In genomic region chr12:48925218-48925871, GRCh38 we compare ENCODE assay signal across 7 cellular contexts. TPM values are rescaled to one million over a fixed set of nuclear protein-coding genes. Genes with fewer than 3 reads are reported as not detected.
DNase-seq lines count a peak whose midpoint lies in the region; ATAC-seq and TF ChIP-seq lines count a peak whose summit lies in the region.

Gene FKBP11 (minus strand): TSS chr12:48925492. CDS start chr12:48925428, 64 bp downstream.

- no peaks in the 10 kb centered on the region for H3K27me3 ChIP-seq in iPS-18a (ENCODE audit: control insufficient read depth, insufficient read depth, low read length)

- ATAC-seq in GM18907 (IDR thresholded peaks at IDR 0.05; ENCODE audit: unreplicated experiment) (peak; percentile 72), HG03066 (IDR thresholded peaks at IDR 0.05; ENCODE audit: low read depth, unreplicated experiment) (peak; percentile 62)

- intact Hi-C loops in T-helper 1 cell treated with Interleukin-12 subunit alpha and Interleukin-12 subunit beta and Interleukin-4 antibody, amounts not matched to agents 30 ng/mL and 1 ng/mL, for 36 hours (cut with micrococcal nuclease), result loop anchor here (1.0 to 2.0 kb wide), 3 partner anchors 21 to 63 kb away; partner anchors contain the start of gene ARF3

- H3K9ac ChIP-seq in iPS-18a (ENCODE audit: low read length), result peak within 1 kb of the TSS; percentile 62

- no peak within 1 kb of the TSS for H3K27ac ChIP-seq in iPS-18a (ENCODE audit: low read length)

- peaks cover 52% of the 10 kb centered on the region for H3K36me3 ChIP-seq in iPS-18a (ENCODE audit: control insufficient read depth, low read depth, low read length)

- no peaks in the 10 kb centered on the region for H3K9me3 ChIP-seq in iPS-18a (ENCODE audit: control insufficient read depth, low read depth, low read length)

- TF ChIP-seq CTCF in astrocyte of the cerebellum (IDR thresholded peaks at IDR 0.05; ENCODE audit: low read depth, low read length, missing control alignments), result peak; percentile 2

- in situ Hi-C loops in astrocyte of the cerebellum (cut with HindIII; ENCODE audit: low sequenced_read_pairs), result no loop called here

- H3K4me3 ChIP-seq in astrocyte of the cerebellum (ENCODE audit: low read depth, low read length) (peak within 1 kb of the TSS; percentile 92), iPS-18a (ENCODE audit: low read length) (peak within 1 kb of the TSS; percentile 57)

- DNase-seq in astrocyte of the cerebellum (ENCODE audit: low read depth) (no peak), NCI-H2227 (lab: John Stamatoyannopoulos, UW; ENCODE audit: unreplicated experiment) (no peak)
- peak; percentile 57 to 69 for DNase-seq in stimulated activated CD4-positive, alpha-beta T cell treated with anti-CD3 and anti-CD28 coated beads, Interleukin-12 subunit alpha, Interleukin-12 subunit beta, amount 100 ng/mL, for 24 hours (ENCODE audit: low read depth in 2 of 2)

- H3K4me1 ChIP-seq in iPS-18a (ENCODE audit: control insufficient read depth, low read depth, low read length), result no peaks in the 10 kb centered on the region

RNA-seq across cellular contexts. Expression of gene FKBP11, which starts in this region (rescaled TPM):
- total RNA-seq in T-helper 1 cell treated with Interleukin-12 subunit alpha and Interleukin-12 subunit beta and Interleukin-4 antibody, amounts not matched to agents 30 ng/mL and 1 ng/mL, for 36 hours, result 74.2 and 83.6 TPM in 2 replicates

Comparison
In these comparisons a context has a peak if more than half of its experiments do, and no peak if none do; other contexts are left out.
1. DNase-seq: peak in stimulated activated CD4-positive, alpha-beta T cell treated with anti-CD3 and anti-CD28 coated beads, Interleukin-12 subunit alpha, Interleukin-12 subunit beta, amount 100 ng/mL, for 24 hours (2 of 2); none in astrocyte of the cerebellum (single experiment) and NCI-H2227 (single experiment).